13 cellular contexts compared by ENCODE assay signal in the genomic region with DNA sequence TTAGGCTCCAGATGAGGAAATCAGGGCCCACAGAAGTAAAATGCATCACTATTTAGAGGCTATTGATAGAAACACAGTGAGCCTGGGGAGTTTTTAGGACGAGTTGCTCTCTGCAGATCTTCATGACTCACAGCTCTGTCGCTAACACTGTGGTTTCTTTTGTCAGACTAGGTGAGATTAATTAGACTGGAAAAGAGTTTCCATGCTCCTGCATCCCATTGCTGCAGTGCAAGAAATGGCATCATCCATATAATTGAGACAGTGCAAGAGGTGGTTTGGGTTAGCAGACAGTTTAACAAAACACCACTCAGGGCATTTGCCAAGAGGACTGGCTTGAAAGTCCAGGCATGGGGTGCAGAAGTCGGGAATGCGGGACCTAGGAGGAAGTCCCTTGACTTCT.
DNase-seq lines count a peak whose midpoint lies in the region; ATAC-seq and TF ChIP-seq lines count a peak whose summit lies in the region.
"Had no signal": no experiment of that assay in that cellular context is flagged by ENCODE, and none has a peak within 500 bp of the region (broad histone marks: within the 10 kb centered on the region; RNA-seq: fewer than 3 reads in every experiment).

No MANE protein-coding gene starts in this region.

- peak overlapping the region; percentile 40 for H3K4me3 Mint-ChIP-seq in natural killer cell treated with Interleukin-12 subunit alpha and Interleukin-12 subunit beta and Interleukin-15 and Interleukin-18, amount 100 ng/mL, for 72 hours
- H3K4me3 Mint-ChIP-seq in natural killer cell = no peak overlapping the region
- H3K4me3 Mint-ChIP-seq: central memory CD8-positive, alpha-beta T cell had no signal

- peak; percentile 17 to 24 for ATAC-seq in natural killer cell treated with Interleukin-12 subunit alpha and Interleukin-12 subunit beta and Interleukin-15 and Interleukin-18, amount 100 ng/mL, for 72 hours
- ATAC-seq in natural killer cell (no peak), HG03025 (IDR thresholded peaks at IDR 0.05; ENCODE audit: low FRiP score, unreplicated experiment) (no peak), HG03469 (IDR thresholded peaks at IDR 0.05; ENCODE audit: unreplicated experiment) (no peak), HG03439 (IDR thresholded peaks at IDR 0.05; ENCODE audit: unreplicated experiment) (no peak)

- no peak for DNase-seq in natural killer cell treated with Interleukin-12 subunit alpha and Interleukin-12 subunit beta and Interleukin-15 and Interleukin-18, amount 100 ng/mL, for 72 hours (ENCODE audit: low spot score)
- DNase-seq in natural killer cell = no peak
- peak; percentile 41 for DNase-seq in RWPE1 (ENCODE audit: low spot score)
- DNase-seq in fibroblast of peridontal ligament (ENCODE audit: extremely low read depth) = peak; percentile 32
- no peak for DNase-seq in uterus
- DNase-seq: left ventricle myocardium inferior; NCI-H510A; stimulated activated naive CD4-positive, alpha-beta T cell treated with Interleukin-2 at 50 U/mL for 16 hours had no signal

- CTCF ChIA-PET in RWPE1 (lab: Yijun Ruan, JAX) = interaction anchor here (1.1 kb wide), 1 partner anchor 38 kb away, joined by 4 read pairs; no protein-coding TSS in a partner anchor

- no peaks in the 10 kb centered on the region for H3K27me3 Mint-ChIP-seq in natural killer cell treated with Interleukin-12 subunit alpha and Interleukin-12 subunit beta and Interleukin-15 and Interleukin-18, amount 100 ng/mL, for 72 hours
- H3K27me3 Mint-ChIP-seq in natural killer cell (ENCODE audit: low read depth in 2 of 2) = no peaks in the 10 kb centered on the region
- H3K27me3 Mint-ChIP-seq: central memory CD8-positive, alpha-beta T cell had no signal

- no peaks in the 10 kb centered on the region for H3K4me1 ChIP-seq in uterus
- H3K4me1 ChIP-seq: BLaER1, left ventricle myocardium inferior had no signal

- no peak overlapping the region for H3K27ac ChIP-seq in RWPE1
- peak overlapping the region; percentile 39 to 72 for H3K27ac ChIP-seq in uterus
- H3K27ac ChIP-seq: BLaER1, left ventricle myocardium inferior had no signal

- H3K27me3 ChIP-seq in uterus = no peaks in the 10 kb centered on the region
- H3K27me3 ChIP-seq: BLaER1 had no signal

- POLR2A ChIA-PET in RWPE1 (lab: Yijun Ruan, JAX; ENCODE audit: low non-redundant PET) = no interaction called here

- TF ChIP-seq CTCF in natural killer cell (IDR thresholded peaks at IDR 0.05) = no peak
- TF ChIP-seq CTCF in RWPE1 (conservative IDR thresholded peaks at IDR 0.05; ENCODE audit: low read depth) = no peak
- TF ChIP-seq CTCF in uterus (IDR thresholded peaks at IDR 0.05) = no peak

- no peak overlapping the region for H3K4me3 ChIP-seq in uterus
- H3K4me3 ChIP-seq: BLaER1, left ventricle myocardium inferior had no signal

- H3K36me3 ChIP-seq in uterus = no peaks in the 10 kb centered on the region
- H3K36me3 ChIP-seq: BLaER1, left ventricle myocardium inferior had no signal

- no peaks in the 10 kb centered on the region for H3K9me3 Mint-ChIP-seq in natural killer cell treated with Interleukin-12 subunit alpha and Interleukin-12 subunit beta and Interleukin-15 and Interleukin-18, amount 100 ng/mL, for 72 hours
- no peaks in the 10 kb centered on the region for H3K9me3 Mint-ChIP-seq in natural killer cell
- H3K9me3 Mint-ChIP-seq: central memory CD8-positive, alpha-beta T cell had no signal

- peaks cover 30 to 41% of the 10 kb centered on the region in 2 donors for H3K4me1 Mint-ChIP-seq in natural killer cell treated with Interleukin-12 subunit alpha and Interleukin-12 subunit beta and Interleukin-15 and Interleukin-18, amount 100 ng/mL, for 72 hours (ENCODE audit: low read depth in 2 of 2)
- peaks cover 12 to 29% of the 10 kb centered on the region in 2 donors for H3K4me1 Mint-ChIP-seq in natural killer cell
- H3K4me1 Mint-ChIP-seq: central memory CD8-positive, alpha-beta T cell had no signal

- intact Hi-C loops in natural killer cell (cut with micrococcal nuclease) (no loop called here), uterus (cut with DNase I; ENCODE audit: low total_unique reads) (no loop called here)

- peak overlapping the region; percentile 45 to 48 for H3K27ac Mint-ChIP-seq in natural killer cell treated with Interleukin-12 subunit alpha and Interleukin-12 subunit beta and Interleukin-15 and Interleukin-18, amount 100 ng/mL, for 72 hours
- peak overlapping the region in 1 of 2 donors; percentile 65 for H3K27ac Mint-ChIP-seq in natural killer cell

- TF ChIP-seq POLR2A in uterus (IDR thresholded peaks at IDR 0.05) = no peak

- H3K36me3 Mint-ChIP-seq in natural killer cell treated with Interleukin-12 subunit alpha and Interleukin-12 subunit beta and Interleukin-15 and Interleukin-18, amount 100 ng/mL, for 72 hours = no peaks in the 10 kb centered on the region
- H3K36me3 Mint-ChIP-seq in natural killer cell = no peaks in the 10 kb centered on the region

- H3K9me3 ChIP-seq in uterus = no peaks in the 10 kb centered on the region
- H3K9me3 ChIP-seq: BLaER1, left ventricle myocardium inferior had no signal

Comparison
In these comparisons a context has a peak if more than half of its experiments do, and no peak if none do; other contexts are left out.
1. ATAC-seq: peak in natural killer cell treated with Interleukin-12 subunit alpha and Interleukin-12 subunit beta and Interleukin-15 and Interleukin-18, amount 100 ng/mL, for 72 hours (2 of 2); none in natural killer cell (0 of 3), HG03025 (single experiment), HG03469 (single experiment) and HG03439 (single experiment).
2. DNase-seq: peak in RWPE1 (single experiment) and fibroblast of peridontal ligament (single experiment); none in natural killer cell treated with Interleukin-12 subunit alpha and Interleukin-12 subunit beta and Interleukin-15 and Interleukin-18, amount 100 ng/mL, for 72 hours (single experiment), natural killer cell (single experiment) and uterus (0 of 2).